ENCODE assay signal across 9 cellular contexts in genomic region chrX:30308263-30309138, GRCh38. TPM values are rescaled to one million over a fixed set of nuclear protein-coding genes. Genes with fewer than 3 reads are reported as not detected.
DNase-seq lines count a peak whose midpoint lies in the region; ATAC-seq and TF ChIP-seq lines count a peak whose summit lies in the region.
"Had no signal": no experiment of that assay in that cellular context is flagged by ENCODE, and none has a peak within 500 bp of the region (broad histone marks: within the 10 kb centered on the region; RNA-seq: fewer than 3 reads in every experiment).

No MANE protein-coding gene starts in this region.

- no peaks in the 10 kb centered on the region for H3K36me3 Mint-ChIP-seq in nephron (ENCODE audit: low read depth)
- no peaks in the 10 kb centered on the region for H3K36me3 Mint-ChIP-seq in T-helper 2 cell treated with Interferon-gamma antibody and Interleukin-4, amounts not matched to agents 5 μg/mL and 100 μg/mL, for 36 hours (ENCODE audit: low read depth)

- ATAC-seq in HG03025 (IDR thresholded peaks at IDR 0.05; ENCODE audit: low FRiP score, unreplicated experiment) = no peak
- ATAC-seq: effector memory CD8-positive, alpha-beta T cell had no signal

- H3K4me3 ChIP-seq in HUES64 (ENCODE audit: low read length) = peak overlapping the region; percentile 47
- H3K4me3 ChIP-seq in cardiac fibroblast (replicated peaks in 1 of 2; ENCODE audit: low read depth in 2 of 2, low read length in 2 of 2) = peak overlapping the region in 1 of 2 donors; percentile 22

- TF ChIP-seq CTCF in cardiac fibroblast (IDR thresholded peaks at IDR 0.05; ENCODE audit: low read depth, low read length) = peak; percentile 22
- TF ChIP-seq CTCF in nephron (IDR thresholded peaks at IDR 0.05; ENCODE audit: unreplicated experiment in 3 of 3) = peak in 2 of 3 experiments; percentile 16 to 42

- no peaks in the 10 kb centered on the region for H3K4me1 ChIP-seq in HUES64 (ENCODE audit: insufficient read depth, low read length)

- H3K36me3 ChIP-seq in HUES64 (ENCODE audit: insufficient read depth, low read length) = no peaks in the 10 kb centered on the region

- H3K9me3 Mint-ChIP-seq in nephron = no peaks in the 10 kb centered on the region
- H3K9me3 Mint-ChIP-seq in T-helper 2 cell treated with Interferon-gamma antibody and Interleukin-4, amounts not matched to agents 5 μg/mL and 100 μg/mL, for 36 hours = no peaks in the 10 kb centered on the region

- H3K9ac ChIP-seq in HUES64 (ENCODE audit: low read depth, low read length) = no peak overlapping the region

- H3K27me3 Mint-ChIP-seq in nephron (ENCODE audit: low read depth) = peaks cover 52% of the 10 kb centered on the region
- peaks cover 20% of the 10 kb centered on the region for H3K27me3 Mint-ChIP-seq in T-helper 2 cell treated with Interferon-gamma antibody and Interleukin-4, amounts not matched to agents 5 μg/mL and 100 μg/mL, for 36 hours (ENCODE audit: low read depth)
- H3K27me3 Mint-ChIP-seq: effector memory CD8-positive, alpha-beta T cell had no signal

- H3K4me1 Mint-ChIP-seq in nephron = peaks cover 7% of the 10 kb centered on the region
- H3K4me1 Mint-ChIP-seq in T-helper 2 cell treated with Interferon-gamma antibody and Interleukin-4, amounts not matched to agents 5 μg/mL and 100 μg/mL, for 36 hours (ENCODE audit: low read depth) = no peaks in the 10 kb centered on the region

- no peak overlapping the region for H3K27ac ChIP-seq in HUES64 (ENCODE audit: low read depth, low read length)

- H3K4me3 Mint-ChIP-seq in nephron = peak overlapping the region; percentile 57 to 78 (median 66)
- H3K4me3 Mint-ChIP-seq in T-helper 2 cell treated with Interferon-gamma antibody and Interleukin-4, amounts not matched to agents 5 μg/mL and 100 μg/mL, for 36 hours = no peak overlapping the region
- H3K4me3 Mint-ChIP-seq: effector memory CD8-positive, alpha-beta T cell had no signal

- H3K9me3 ChIP-seq in HUES64 (ENCODE audit: insufficient read depth, low read depth, low read length) = no peaks in the 10 kb centered on the region

- WGBS in HUES64 = 6% methylated on average over 71 of the region's 71 CpGs

- H3K27ac Mint-ChIP-seq in nephron = no peak overlapping the region
- no peak overlapping the region for H3K27ac Mint-ChIP-seq in T-helper 2 cell treated with Interferon-gamma antibody and Interleukin-4, amounts not matched to agents 5 μg/mL and 100 μg/mL, for 36 hours
- H3K27ac Mint-ChIP-seq: effector memory CD8-positive, alpha-beta T cell had no signal

- H3K27me3 ChIP-seq in HUES64 (ENCODE audit: insufficient read depth, low read length) = peaks cover 46% of the 10 kb centered on the region

- DNase-seq in Daoy (ENCODE audit: low read depth) (peak; percentile 10), cardiac fibroblast (ENCODE audit: low read depth in 2 of 2) (peak in 1 of 2 donors; percentile 16), hepatic stellate cell (ENCODE audit: low spot score) (no peak)
- no peak for DNase-seq in T-helper 2 cell treated with Interferon-gamma antibody and Interleukin-4, amounts not matched to agents 5 μg/mL and 100 μg/mL, for 36 hours (ENCODE audit: low spot score)
- DNase-seq in NK-92 treated with Interleukin-12 subunit alpha and Interleukin-12 subunit beta, amount 100 ng/mL, for 24 hours (lab: John Stamatoyannopoulos, UW) = no peak
- DNase-seq: effector memory CD8-positive, alpha-beta T cell had no signal

RNA-seq across cellular contexts. Expression of gene NR0B1, which starts 0.7 kb away (rescaled TPM):
- not detected in 2 replicates for total RNA-seq in Daoy (2014; rRNA removed; shearing (Covaris generic))
- 0.20 TPM for polyA plus RNA-seq in HUES64 (2013, experiment 1 of 2)
- 0.51 TPM for polyA plus RNA-seq in HUES64 (2013, experiment 2 of 2)
